21 cellular contexts compared by ENCODE assay signal in the genomic region with DNA sequence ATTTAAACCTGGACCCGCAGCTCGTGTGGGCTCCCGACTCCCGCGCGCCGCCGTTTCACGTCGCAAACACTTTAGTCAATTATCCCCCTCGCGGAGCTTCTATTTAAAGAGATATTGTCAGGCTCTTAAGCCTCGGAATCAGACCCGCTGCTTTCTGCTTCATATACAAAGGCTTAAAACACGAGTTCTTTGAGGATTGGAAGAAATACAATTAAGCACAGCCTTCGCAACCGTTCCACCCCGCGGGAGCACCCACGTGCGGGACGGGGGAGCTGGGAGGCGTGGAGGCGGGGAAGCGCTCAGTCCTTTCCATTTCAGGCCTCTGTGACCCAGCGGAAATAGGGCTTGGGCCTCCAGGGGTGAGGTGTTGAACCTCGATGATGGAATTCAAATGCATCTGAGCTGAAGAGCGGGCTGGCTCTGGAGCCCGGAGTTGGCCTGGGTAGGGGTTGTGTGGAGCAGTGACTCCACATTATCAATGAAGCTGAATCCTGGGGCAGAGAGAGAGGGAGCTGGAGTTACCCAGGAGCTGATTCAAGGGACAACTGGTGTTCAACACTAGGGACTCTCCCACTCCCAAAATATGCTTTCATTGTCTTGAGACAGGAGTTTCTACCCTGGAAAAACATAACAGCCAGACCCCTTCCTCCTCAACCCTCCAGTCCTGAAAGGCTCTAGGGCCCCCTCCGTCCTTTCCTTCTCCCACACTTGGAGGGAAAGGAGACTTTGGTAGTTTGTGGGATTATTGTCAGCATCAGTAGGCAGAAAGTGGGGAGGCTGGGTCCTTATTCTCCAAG. TPM values are rescaled to one million over a fixed set of nuclear protein-coding genes. Genes with fewer than 3 reads are reported as not detected.
A peak's percentile ranks its signal among the peaks of the same experiment; 100 is the strongest.
DNase-seq lines count a peak whose midpoint lies in the region; ATAC-seq and TF ChIP-seq lines count a peak whose summit lies in the region.
"Had no signal": no experiment of that assay in that cellular context is flagged by ENCODE, and none has a peak within 500 bp of the region (broad histone marks: within the 10 kb centered on the region; RNA-seq: fewer than 3 reads in every experiment).

No MANE protein-coding gene starts in this region.

- CTCF ChIA-PET in T-cell (lab: Charles Lee): interaction anchor here (0.5 to 3.6 kb wide), 14 partner anchors 24 to 1132 kb away, joined by 3 to 37 read pairs (median 4); partner anchors contain the start of gene PLCB2 (in 2 of the 2)

- H3K36me3 Mint-ChIP-seq in activated T-cell treated with anti-CD3 and anti-CD28 coated beads, Interleukin-2, amount 50 U/mL, for 4 hours (ENCODE audit: insufficient read depth): no peaks in the 10 kb centered on the region
- H3K36me3 Mint-ChIP-seq in T-cell (no peaks in the 10 kb centered on the region), progenitor cell of endocrine pancreas (ENCODE audit: insufficient read depth) (no peaks in the 10 kb centered on the region)
- H3K36me3 Mint-ChIP-seq in activated naive CD8-positive, alpha-beta T cell treated with anti-CD3 and anti-CD28 coated beads, Interleukin-2, amount 50 U/mL, for 24 hours (ENCODE audit: low read depth): no peaks in the 10 kb centered on the region

- no peaks in the 10 kb centered on the region for H3K9me3 Mint-ChIP-seq in activated T-cell treated with anti-CD3 and anti-CD28 coated beads, Interleukin-2, amount 50 U/mL, for 4 hours
- no peaks in the 10 kb centered on the region for H3K9me3 Mint-ChIP-seq in T-cell
- no peaks in the 10 kb centered on the region for H3K9me3 Mint-ChIP-seq in progenitor cell of endocrine pancreas (ENCODE audit: low read depth)
- no peaks in the 10 kb centered on the region for H3K9me3 Mint-ChIP-seq in activated naive CD8-positive, alpha-beta T cell treated with anti-CD3 and anti-CD28 coated beads, Interleukin-2, amount 50 U/mL, for 24 hours
- H3K9me3 Mint-ChIP-seq: dendritic cell treated with granulocyte-macrophage colony-stimulating factor and Interleukin-4, amounts not matched to agents 40 ng/mL and 50 ng/mL, for 4 days; stimulated activated naive CD8-positive, alpha-beta T cell treated with anti-CD3 and anti-CD28 coated beads, Interleukin-15, amount 100 ng/mL, for 72 hours had no signal

- peak overlapping the region; percentile 54 for H3K4me3 Mint-ChIP-seq in activated T-cell treated with anti-CD3 and anti-CD28 coated beads, Interleukin-2, amount 50 U/mL, for 4 hours
- H3K4me3 Mint-ChIP-seq in T-cell (peak overlapping the region; percentile 34 to 74 (median 62)), progenitor cell of endocrine pancreas (ENCODE audit: low read depth) (no peak overlapping the region)
- no peak overlapping the region for H3K4me3 Mint-ChIP-seq in activated naive CD8-positive, alpha-beta T cell treated with anti-CD3 and anti-CD28 coated beads, Interleukin-2, amount 50 U/mL, for 24 hours

- H3K27me3 Mint-ChIP-seq in activated T-cell treated with anti-CD3 and anti-CD28 coated beads, Interleukin-2, amount 50 U/mL, for 4 hours (ENCODE audit: low read depth): peaks cover 32% of the 10 kb centered on the region
- H3K27me3 Mint-ChIP-seq in T-cell: peaks cover 7 to 38% of the 10 kb centered on the region in 2 donors
- H3K27me3 Mint-ChIP-seq in progenitor cell of endocrine pancreas: peaks cover 53% of the 10 kb centered on the region
- peaks cover 38% of the 10 kb centered on the region for H3K27me3 Mint-ChIP-seq in activated naive CD8-positive, alpha-beta T cell treated with anti-CD3 and anti-CD28 coated beads, Interleukin-2, amount 50 U/mL, for 24 hours

- ATAC-seq in activated T-cell treated with anti-CD3 and anti-CD28 coated beads, Interleukin-2, amount 50 U/mL, for 4 hours: no peak
- ATAC-seq in T-cell (replicated peaks in 1 of 4): no peak
- no peak for ATAC-seq in activated naive CD8-positive, alpha-beta T cell treated with anti-CD3 and anti-CD28 coated beads, Interleukin-2, amount 50 U/mL, for 24 hours
- ATAC-seq: left cardiac atrium, psoas muscle had no signal

- no peak overlapping the region for H3K27ac Mint-ChIP-seq in T-cell
- peak overlapping the region; percentile 8 for H3K27ac Mint-ChIP-seq in progenitor cell of endocrine pancreas
- no peak overlapping the region for H3K27ac Mint-ChIP-seq in activated naive CD8-positive, alpha-beta T cell treated with anti-CD3 and anti-CD28 coated beads, Interleukin-2, amount 50 U/mL, for 24 hours
- H3K27ac Mint-ChIP-seq: dendritic cell treated with granulocyte-macrophage colony-stimulating factor and Interleukin-4, amounts not matched to agents 40 ng/mL and 50 ng/mL, for 4 days; stimulated activated naive CD8-positive, alpha-beta T cell treated with anti-CD3 and anti-CD28 coated beads, Interleukin-15, amount 100 ng/mL, for 72 hours had no signal

- no peak for DNase-seq in activated T-cell treated with anti-CD3 and anti-CD28 coated beads, Interleukin-2, amount 50 U/mL, for 4 hours
- DNase-seq in activated T-cell treated with anti-CD3 and anti-CD28 coated beads for 4 hours (no peak), T-cell (no peak), iPS DF 19.7 (ENCODE audit: low read depth, low spot score) (peak; percentile 56), progenitor cell of endocrine pancreas (ENCODE audit: low spot score, unreplicated experiment) (no peak), HuH-7.5 (ENCODE audit: low spot score) (no peak), iPS-NIHi11 (ENCODE audit: low spot score) (no peak)
- no peak for DNase-seq in activated naive CD8-positive, alpha-beta T cell treated with anti-CD3 and anti-CD28 coated beads, Interleukin-2, amount 50 U/mL, for 24 hours
- DNase-seq: activated CD8-positive, alpha-beta memory T cell treated with anti-CD3 and anti-CD28 coated beads for 24 hours; activated gamma-delta T cell treated with Interleukin-2 at 50 U/mL for 16 hours; esophagus squamous epithelium; GDM1; KG1; left cardiac atrium; NCI-H1417 treated with DMSO at 0.1 percent for 48 hours; psoas muscle; SJCRH30; stimulated activated naive CD8-positive, alpha-beta T cell treated with anti-CD3 and anti-CD28 coated beads, Interleukin-15, amount 100 ng/mL, for 72 hours had no signal

- peaks cover 2% of the 10 kb centered on the region for H3K4me1 Mint-ChIP-seq in activated T-cell treated with anti-CD3 and anti-CD28 coated beads, Interleukin-2, amount 50 U/mL, for 4 hours (ENCODE audit: low read depth)
- peaks cover 4 to 8% (median 5%) of the 10 kb centered on the region in 3 donors for H3K4me1 Mint-ChIP-seq in T-cell
- H3K4me1 Mint-ChIP-seq in progenitor cell of endocrine pancreas (ENCODE audit: low read depth): peaks cover 12% of the 10 kb centered on the region
- peaks cover 9% of the 10 kb centered on the region for H3K4me1 Mint-ChIP-seq in activated naive CD8-positive, alpha-beta T cell treated with anti-CD3 and anti-CD28 coated beads, Interleukin-2, amount 50 U/mL, for 24 hours

- POLR2A ChIA-PET in T-cell (lab: Charles Lee): no interaction called here

- no peak for TF ChIP-seq CTCF in progenitor cell of endocrine pancreas (IDR thresholded peaks at IDR 0.05; ENCODE audit: unreplicated experiment)

RNA-seq across cellular contexts. Expression of gene ANKRD63, which starts 2.4 kb away (rescaled TPM):
- not detected for total RNA-seq in activated T-cell treated with anti-CD3 and anti-CD28 coated beads, Interleukin-2, amount 50 U/mL, for 4 hours
- total RNA-seq in T-cell: under 1 TPM in 2 of 5 donors, not detected in 3; 0.23 to 0.38 TPM
- not detected in 2 replicates for total RNA-seq in progenitor cell of endocrine pancreas
- total RNA-seq: astrocyte, esophagus squamous epithelium, psoas muscle, urinary bladder had no signal

RNA-seq across cellular contexts. Expression of gene PLCB2, which starts 27.3 kb away (rescaled TPM):
- 10 to 100 TPM; 41.7 to 50.3 (median 48.6) TPM for total RNA-seq in activated T-cell treated with anti-CD3 and anti-CD28 coated beads, Interleukin-2, amount 50 U/mL, for 4 hours
- total RNA-seq in T-cell (100 to 1,000 TPM; 242 to 293 (median 245) TPM), progenitor cell of endocrine pancreas (2.5 and 2.8 TPM in 2 replicates)

RNA-seq across cellular contexts. Expression of gene PAK6, which starts 41.6 kb away (rescaled TPM):
- under 1 TPM; 0.28 to 0.84 (median 0.76) TPM for total RNA-seq in activated T-cell treated with anti-CD3 and anti-CD28 coated beads, Interleukin-2, amount 50 U/mL, for 4 hours
- total RNA-seq in T-cell (1 to 10 TPM in 2 of 5 donors, under 1 TPM in 1, not detected in 2; 0.28 to 2.1 (median 1.4) TPM), progenitor cell of endocrine pancreas (13.2 and 13.8 TPM in 2 replicates)
- total RNA-seq: SJCRH30 had no signal

RNA-seq across cellular contexts. Expression of gene INAFM2, which starts 43.0 kb away (rescaled TPM):
- 10 to 100 TPM; 11.4 to 13.3 (median 13.3) TPM for total RNA-seq in activated T-cell treated with anti-CD3 and anti-CD28 coated beads, Interleukin-2, amount 50 U/mL, for 4 hours
- 10 to 100 TPM in 1 of 5 donors, 1 to 10 TPM in 4; 5.5 to 10.9 (median 6.4) TPM for total RNA-seq in T-cell
- 12.9 and 14.9 TPM in 2 replicates for total RNA-seq in progenitor cell of endocrine pancreas

Comparison
In these comparisons a context has a peak if more than half of its experiments do, and no peak if none do; other contexts are left out.
1. H3K4me3 Mint-ChIP-seq: peak in activated T-cell treated with anti-CD3 and anti-CD28 coated beads, Interleukin-2, amount 50 U/mL, for 4 hours (single experiment) and T-cell (3 of 3); none in progenitor cell of endocrine pancreas (single experiment) and activated naive CD8-positive, alpha-beta T cell treated with anti-CD3 and anti-CD28 coated beads, Interleukin-2, amount 50 U/mL, for 24 hours (single experiment).
2. RNA of gene PLCB2, which starts 27.3 kb away (total RNA-seq): 242 to 293 TPM in T-cell and 41.7 to 50.3 TPM in activated T-cell treated with anti-CD3 and anti-CD28 coated beads, Interleukin-2, amount 50 U/mL, for 4 hours; 2.5 to 2.8 TPM in progenitor cell of endocrine pancreas; every median in the first group is over 10 times any median in the second.